Comparison of ENCODE assay signal across 8 cellular contexts in genomic region chr17:66673668-66674276, GRCh38.
DNase-seq lines count a peak whose midpoint lies in the region; ATAC-seq, FAIRE-seq and TF ChIP-seq lines count a peak whose summit lies in the region.

No MANE protein-coding gene starts in this region.

- DNase-seq in DMS53 (lab: John Stamatoyannopoulos, UW) (peak; percentile 74), T-helper 22 cell (ENCODE audit: low read depth) (peak; percentile 40), T47D (ENCODE audit: low read depth in 1 of 2, low spot score in 1 of 2) (peak; percentile 36 to 88), iPS-NIHi11 (ENCODE audit: low spot score) (peak; percentile 55), small intestine (peak; percentile 74)

- H3K4me3 ChIP-seq in small intestine (ENCODE audit: low read depth in 1 of 2, low read length in 2 of 2) = no peak overlapping the region

- peak overlapping the region; percentile 0 to 1 for H3K27ac ChIP-seq in small intestine (ENCODE audit: low read depth in 1 of 2, low read length in 1 of 2)

- in situ Hi-C loops in T47D (cut with HindIII; ENCODE audit: low pct_unique_long_range_greater_than_20kb, low sequenced_read_pairs) = no loop called here

- no peaks in the 10 kb centered on the region for H3K36me3 ChIP-seq in small intestine (ENCODE audit: control insufficient read depth in 2 of 2, insufficient read depth in 2 of 2, low read length in 2 of 2)

- H3K9me3 ChIP-seq in small intestine (ENCODE audit: control insufficient read depth, low read depth) = no peaks in the 10 kb centered on the region

- peaks cover 2 to 3% of the 10 kb centered on the region in 2 donors for H3K4me1 ChIP-seq in small intestine (ENCODE audit: control insufficient read depth in 2 of 2, insufficient read depth in 1 of 2, low read depth in 1 of 2, low read length in 1 of 2)

- H3K27me3 ChIP-seq in small intestine (ENCODE audit: control insufficient read depth in 2 of 2, insufficient read depth in 2 of 2, low read length in 2 of 2) = no peaks in the 10 kb centered on the region

- no peak for FAIRE-seq in small intestine (lab: Jason Lieb, UNC)

- 17 to 29% (median 25%) methylated on average over 8 of the region's 8 CpGs for WGBS in small intestine, 3 donors

- peak; percentile 86 for TF ChIP-seq CTCF in LNCAP (IDR thresholded peaks at IDR 0.05)

- ATAC-seq in HG02763 (IDR thresholded peaks at IDR 0.05; ENCODE audit: unreplicated experiment) (no peak), GM21619 (IDR thresholded peaks at IDR 0.05; ENCODE audit: unreplicated experiment) (no peak)
